7 cellular contexts compared by ENCODE assay signal in the genomic region with DNA sequence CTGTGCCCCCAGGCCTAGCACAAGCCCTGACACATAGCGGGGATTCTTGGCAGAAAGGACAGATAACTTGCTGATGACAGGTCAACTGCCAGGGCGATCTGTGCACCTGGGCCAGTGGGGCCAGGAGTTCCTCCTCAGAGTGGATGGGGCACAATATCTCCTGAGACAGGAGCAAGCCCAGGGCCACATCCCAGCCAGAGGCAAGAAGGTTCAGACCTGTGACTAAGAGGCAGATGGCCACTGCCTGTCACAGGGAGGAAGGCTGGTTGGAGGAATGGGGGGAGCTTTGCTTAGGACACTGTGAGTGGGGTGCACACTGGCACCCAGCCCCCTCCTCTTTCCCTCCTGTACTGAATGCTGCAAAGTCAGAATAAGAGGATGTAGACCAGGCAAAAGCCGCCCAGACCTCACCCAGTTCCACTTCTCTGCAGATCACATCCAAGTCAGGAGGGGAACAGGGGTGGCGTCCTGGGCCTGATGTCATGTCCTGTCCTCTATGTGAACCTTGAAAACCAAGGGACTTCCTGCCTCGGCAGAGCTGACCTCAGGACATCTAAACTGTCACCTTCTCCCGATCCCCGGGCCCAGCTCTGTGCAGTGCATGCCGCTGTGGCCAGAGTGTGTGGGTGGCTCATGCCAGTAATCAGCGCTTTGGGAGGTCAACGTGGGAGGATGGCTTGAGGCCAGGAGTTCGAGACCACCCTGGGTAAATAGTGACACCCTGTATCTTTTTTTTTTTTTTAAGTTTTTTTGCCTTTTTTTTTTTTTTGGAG. TPM values are rescaled to one million over a fixed set of nuclear protein-coding genes. Genes with fewer than 3 reads are reported as not detected.
A peak's percentile ranks its signal among the peaks of the same experiment; 100 is the strongest.
DNase-seq lines count a peak whose midpoint lies in the region; ATAC-seq, FAIRE-seq and TF ChIP-seq lines count a peak whose summit lies in the region.

No MANE protein-coding gene starts in this region.

- H2AFZ ChIP-seq in PC-9: no peak overlapping the region

- WGBS in right cardiac atrium: 34% methylated on average over 11 of the region's 11 CpGs
- WGBS in small intestine, 3 donors: 29 to 33% (median 30%) methylated on average over 11 of the region's 11 CpGs

- H3K9me3 ChIP-seq in PC-9 (ENCODE audit: insufficient read depth, low read depth): no peaks in the 10 kb centered on the region
- no peaks in the 10 kb centered on the region for H3K9me3 ChIP-seq in right cardiac atrium (ENCODE audit: control insufficient read depth, low read length)
- H3K9me3 ChIP-seq in small intestine (ENCODE audit: control insufficient read depth, low read depth): no peaks in the 10 kb centered on the region

- POLR2A ChIA-PET in PC-9 (lab: Charles Lee; ENCODE audit: unreplicated experiment): interaction anchor here (0.5 to 0.6 kb wide), 2 partner anchors 28 to 511 kb away, joined by 3 to 4 read pairs; no protein-coding TSS in a partner anchor

- no peaks in the 10 kb centered on the region for H3K27me3 ChIP-seq in PC-9 (ENCODE audit: insufficient read depth, low read depth)
- H3K27me3 ChIP-seq in right cardiac atrium (ENCODE audit: control insufficient read depth, insufficient read depth): no peaks in the 10 kb centered on the region
- H3K27me3 ChIP-seq in small intestine (ENCODE audit: control insufficient read depth in 2 of 2, insufficient read depth in 2 of 2, low read length in 2 of 2): no peaks in the 10 kb centered on the region

- H3K27ac ChIP-seq in PC-9: no peak overlapping the region
- peak overlapping the region; percentile 49 for H3K27ac ChIP-seq in right cardiac atrium (ENCODE audit: low read length)
- H3K27ac ChIP-seq in small intestine (ENCODE audit: low read depth in 1 of 2, low read length in 1 of 2): peak overlapping the region in 1 of 2 donors; percentile 79

- H3K4me1 ChIP-seq in PC-9 (replicated peaks; ENCODE audit: insufficient read depth): peaks cover 25% of the 10 kb centered on the region
- peaks cover 5% of the 10 kb centered on the region for H3K4me1 ChIP-seq in right cardiac atrium (ENCODE audit: control insufficient read depth, insufficient read depth, low read length)
- peaks cover 0 to 6% of the 10 kb centered on the region in 2 donors for H3K4me1 ChIP-seq in small intestine (ENCODE audit: control insufficient read depth in 2 of 2, insufficient read depth in 1 of 2, low read depth in 1 of 2, low read length in 1 of 2)

- no peak for FAIRE-seq in small intestine (lab: Jason Lieb, UNC)

- peak overlapping the region; percentile 91 for H3K4me2 ChIP-seq in PC-9

- peak in 1 of 2 experiments; percentile 44 for DNase-seq in PC-9
- DNase-seq in activated gamma-delta T cell treated with Interleukin-2 at 50 U/mL for 16 hours: peak; percentile 53
- DNase-seq in right cardiac atrium: peak; percentile 66 to 81 (median 77)
- DNase-seq in small intestine: peak; percentile 51
- no peak for DNase-seq in NCI-H2029 treated with DMSO at 0.1 percent for 48 hours (lab: John Stamatoyannopoulos, UW)

- CTCF ChIA-PET in PC-9 (lab: Charles Lee): no interaction called here

- TF ChIP-seq CTCF in PC-9 (conservative IDR thresholded peaks at IDR 0.05): no peak

- no peaks in the 10 kb centered on the region for H4K20me1 ChIP-seq in PC-9 (ENCODE audit: insufficient read depth)

- no peaks in the 10 kb centered on the region for H3K9me2 ChIP-seq in PC-9 (ENCODE audit: insufficient read depth)

- peaks cover 9% of the 10 kb centered on the region for H3F3A ChIP-seq in PC-9 (ENCODE audit: insufficient read depth, low read depth)

- intact Hi-C loops in PC-9 (cut with micrococcal nuclease; ENCODE audit: unreplicated experiment): loop anchor here (5.0 kb wide), 1 partner anchor 132 kb away; a partner anchor contains a TSS
- intact Hi-C loops in right cardiac atrium (cut with DNase I): loop anchor here in 1 of 4 donors (10.0 kb wide), 1 partner anchor 56 kb away; no protein-coding TSS in a partner anchor

- peaks cover 19% of the 10 kb centered on the region for H3K79me2 ChIP-seq in PC-9 (ENCODE audit: low read depth)

- ATAC-seq in GM18867 (IDR thresholded peaks at IDR 0.05; ENCODE audit: unreplicated experiment) (peak; percentile 60), HG02885 (IDR thresholded peaks at IDR 0.05; ENCODE audit: poor library complexity, unreplicated experiment) (peak; percentile 81), right cardiac atrium (peak; percentile 60 to 78)

- peak overlapping the region; percentile 80; the same call in 1 of the 2 replicates for H3K4me3 ChIP-seq in PC-9
- H3K4me3 ChIP-seq in right cardiac atrium (ENCODE audit: low read length): peak overlapping the region; percentile 91
- peak overlapping the region in 1 of 2 donors; percentile 94 for H3K4me3 ChIP-seq in small intestine (ENCODE audit: low read depth in 1 of 2, low read length in 2 of 2)

- H3K36me3 ChIP-seq in PC-9 (ENCODE audit: low read depth): no peaks in the 10 kb centered on the region
- H3K36me3 ChIP-seq in small intestine (ENCODE audit: control insufficient read depth in 2 of 2, insufficient read depth in 2 of 2, low read length in 2 of 2): peaks cover 0 to 7% of the 10 kb centered on the region in 2 donors

- TSS peak; percentile 45 for BruUV-seq in PC-9 (replicated peaks; lab: Mats Ljungman, UMichigan)

RNA-seq across cellular contexts. Expression of a gene that starts 1.3 kb away (rescaled TPM):
- 59.8 and 80.8 TPM in 2 replicates for total RNA-seq in PC-9 (2021)
- total RNA-seq in right cardiac atrium: 10 to 100 TPM; 23.3 to 27.2 (median 25.2) TPM
- 21.5 TPM for polyA plus RNA-seq in right cardiac atrium
- 10 to 100 TPM; 40.0 to 53.9 (median 42.4) TPM for polyA plus RNA-seq in small intestine
